Comparison of ENCODE assay signal across 1 cellular context in the genomic region with DNA sequence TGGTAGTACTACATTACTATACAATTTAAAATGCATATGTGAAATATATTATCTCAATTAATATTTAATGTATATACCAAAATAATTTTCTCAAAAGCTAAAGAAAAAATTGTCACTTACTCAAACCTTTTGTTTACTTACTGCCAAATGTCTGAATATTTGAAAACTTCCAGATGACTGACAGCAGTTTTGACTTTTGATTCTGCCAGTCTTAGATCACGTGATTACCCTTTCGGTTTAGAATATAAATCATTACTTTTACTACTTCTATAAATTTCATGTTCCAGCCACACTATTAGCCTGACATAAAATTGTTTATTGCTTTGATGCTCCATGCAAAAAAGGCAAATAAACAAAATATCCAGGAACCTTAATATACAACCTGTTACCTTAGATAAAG.
TF ChIP-seq lines count a peak whose summit lies in the region.

No MANE protein-coding gene starts in this region.

TF ChIP-seq in K562, 482 proteins besides CTCF, POLR2A, EP300 and RAD21 (continued from another document):
- TF ChIP-seq, protein P1, sequence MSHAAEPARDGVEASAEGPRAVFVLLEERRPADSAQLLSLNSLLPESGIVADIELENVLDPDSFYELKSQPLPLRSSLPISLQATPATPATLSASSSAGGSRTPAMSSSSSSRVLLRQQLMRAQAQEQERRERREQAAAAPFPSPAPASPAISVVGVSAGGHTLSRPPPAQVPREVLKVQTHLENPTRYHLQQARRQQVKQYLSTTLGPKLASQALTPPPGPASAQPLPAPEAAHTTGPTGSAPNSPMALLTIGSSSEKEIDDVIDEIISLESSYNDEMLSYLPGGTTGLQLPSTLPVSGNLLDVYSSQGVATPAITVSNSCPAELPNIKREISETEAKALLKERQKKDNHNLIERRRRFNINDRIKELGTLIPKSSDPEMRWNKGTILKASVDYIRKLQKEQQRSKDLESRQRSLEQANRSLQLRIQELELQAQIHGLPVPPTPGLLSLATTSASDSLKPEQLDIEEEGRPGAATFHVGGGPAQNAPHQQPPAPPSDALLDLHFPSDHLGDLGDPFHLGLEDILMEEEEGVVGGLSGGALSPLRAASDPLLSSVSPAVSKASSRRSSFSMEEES (CRISPR knock-in tag; IDR thresholded peaks at IDR 0.05) = peak; percentile 93
